Comparison of ENCODE assay signal across 15 cellular contexts in the genomic region with DNA sequence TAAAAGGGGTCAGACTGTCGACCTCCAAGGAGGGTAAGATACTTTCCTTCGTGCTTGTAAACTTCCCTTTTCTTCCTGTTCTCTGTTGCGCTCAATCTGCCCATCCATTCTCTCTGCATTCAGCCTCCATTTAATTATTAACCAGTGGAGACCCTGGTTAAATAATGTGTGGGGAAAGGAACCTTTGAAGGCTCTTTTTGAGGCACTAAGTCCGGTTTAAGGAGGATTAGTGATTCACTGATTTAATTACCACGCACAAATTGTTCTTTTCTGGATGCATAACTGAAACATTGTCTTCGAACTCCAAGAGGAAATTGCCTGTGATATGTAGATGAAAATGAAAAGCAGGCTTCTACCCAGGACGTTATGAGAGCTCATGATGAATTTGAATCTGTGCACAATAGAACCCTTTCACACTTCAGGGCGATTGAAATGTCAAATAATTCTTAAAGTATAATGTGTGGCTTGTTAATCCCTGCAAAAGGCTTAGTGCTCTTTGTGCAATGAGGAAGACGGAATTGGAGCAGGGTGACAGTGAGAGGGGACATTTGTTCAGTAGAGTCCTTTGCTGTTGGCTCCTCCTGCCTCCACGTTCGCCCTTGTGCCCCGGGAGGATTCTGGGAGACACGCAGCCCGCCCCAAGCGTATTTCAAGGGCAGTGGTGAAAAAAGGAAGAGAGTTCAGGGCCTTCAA. TPM values are rescaled to one million over a fixed set of nuclear protein-coding genes. Genes with fewer than 3 reads are reported as not detected.
DNase-seq lines count a peak whose midpoint lies in the region; TF ChIP-seq lines count a peak whose summit lies in the region.
"Had no signal": no experiment of that assay in that cellular context is flagged by ENCODE, and none has a peak within 500 bp of the region (broad histone marks: within the 10 kb centered on the region; RNA-seq: fewer than 3 reads in every experiment).

No MANE protein-coding gene starts in this region.

- peaks cover 1% of the 10 kb centered on the region for H3K27me3 Mint-ChIP-seq in endodermal cell (ENCODE audit: insufficient read depth)
- H3K27me3 Mint-ChIP-seq in activated naive CD8-positive, alpha-beta T cell treated with anti-CD3 and anti-CD28 coated beads for 36 hours = peaks cover 16% of the 10 kb centered on the region

- H3K4me3 ChIP-seq in endodermal cell (ENCODE audit: low read length) (no peak overlapping the region), neuron (ENCODE audit: low read length) (no peak overlapping the region)
- H3K4me3 ChIP-seq: BLaER1 treated with 17β-estradiol and CSF1 and Interleukin-3, amounts not matched to agents 10 nM and 100 nM; GM12878; GM23338; SK-N-MC had no signal

- H3K9me3 ChIP-seq in endodermal cell (ENCODE audit: control insufficient read depth, low read length) = peaks cover 8% of the 10 kb centered on the region
- H3K9me3 ChIP-seq in neuron (ENCODE audit: low read length) = no peaks in the 10 kb centered on the region

- no peaks in the 10 kb centered on the region for H3K27me3 ChIP-seq in endodermal cell (ENCODE audit: control insufficient read depth, insufficient read depth, low read length, poor library complexity, severe bottlenecking)
- no peaks in the 10 kb centered on the region for H3K27me3 ChIP-seq in neuron (ENCODE audit: insufficient read depth, low read length)
- H3K27me3 ChIP-seq: BLaER1 treated with 17β-estradiol and CSF1 and Interleukin-3, amounts not matched to agents 10 nM and 100 nM had no signal

- H3K36me3 ChIP-seq in endodermal cell (ENCODE audit: control insufficient read depth, insufficient read depth, low read length) = no peaks in the 10 kb centered on the region
- H3K36me3 ChIP-seq in neuron (ENCODE audit: insufficient read depth, low read length) = no peaks in the 10 kb centered on the region
- H3K36me3 ChIP-seq: BLaER1 treated with 17β-estradiol and CSF1 and Interleukin-3, amounts not matched to agents 10 nM and 100 nM had no signal

- H3K27ac Mint-ChIP-seq in endodermal cell = no peak overlapping the region
- H3K27ac Mint-ChIP-seq in activated naive CD8-positive, alpha-beta T cell treated with anti-CD3 and anti-CD28 coated beads for 36 hours = no peak overlapping the region
- H3K27ac Mint-ChIP-seq: GM23338 had no signal

- H3K4me1 ChIP-seq in endodermal cell (ENCODE audit: control insufficient read depth, insufficient read depth, low read length) (peaks cover 3% of the 10 kb centered on the region), neuron (ENCODE audit: insufficient read depth, low read length) (peaks cover 10% of the 10 kb centered on the region)

- H3K27ac ChIP-seq in endodermal cell (ENCODE audit: low read depth, low read length) = peak overlapping the region; percentile 51
- H3K27ac ChIP-seq: BLaER1 treated with 17β-estradiol and CSF1 and Interleukin-3, amounts not matched to agents 10 nM and 100 nM; SK-N-MC had no signal

- no peak for TF ChIP-seq CTCF in endodermal cell (conservative IDR thresholded peaks at IDR 0.05)

- peaks cover 7% of the 10 kb centered on the region for H3K9me3 Mint-ChIP-seq in endodermal cell
- H3K9me3 Mint-ChIP-seq in activated naive CD8-positive, alpha-beta T cell treated with anti-CD3 and anti-CD28 coated beads for 36 hours = peaks cover 10% of the 10 kb centered on the region

- H3K36me3 Mint-ChIP-seq in endodermal cell (ENCODE audit: low read depth) = no peaks in the 10 kb centered on the region
- peaks cover 4% of the 10 kb centered on the region for H3K36me3 Mint-ChIP-seq in activated naive CD8-positive, alpha-beta T cell treated with anti-CD3 and anti-CD28 coated beads for 36 hours

- H3K9ac ChIP-seq in endodermal cell (ENCODE audit: extremely low read depth, low read length, poor library complexity, severe bottlenecking) = no peak overlapping the region
- H3K9ac ChIP-seq: BLaER1 treated with 17β-estradiol and CSF1 and Interleukin-3, amounts not matched to agents 10 nM and 100 nM had no signal

- DNase-seq in NCI-H1048 (lab: John Stamatoyannopoulos, UW) (peak; percentile 18), endodermal cell (no peak), SHP77 (lab: John Stamatoyannopoulos, UW) (no peak), EL (no peak)
- DNase-seq in activated CD8-positive, alpha-beta memory T cell treated with anti-CD3 and anti-CD28 coated beads, Interleukin-2, amount 50 U/mL, for 4 hours = no peak
- no peak for DNase-seq in activated naive CD8-positive, alpha-beta T cell treated with anti-CD3 and anti-CD28 coated beads for 36 hours
- DNase-seq: NCI-H146, NCI-H2107, NCI-H69, PC-3 had no signal

- peaks cover 8% of the 10 kb centered on the region for H3K4me1 Mint-ChIP-seq in endodermal cell
- H3K4me1 Mint-ChIP-seq in activated naive CD8-positive, alpha-beta T cell treated with anti-CD3 and anti-CD28 coated beads for 36 hours = no peaks in the 10 kb centered on the region
- H3K4me1 Mint-ChIP-seq: GM23338 had no signal

- no peak overlapping the region for H3K4me3 Mint-ChIP-seq in endodermal cell
- no peak overlapping the region for H3K4me3 Mint-ChIP-seq in activated naive CD8-positive, alpha-beta T cell treated with anti-CD3 and anti-CD28 coated beads for 36 hours
- H3K4me3 Mint-ChIP-seq: GM23338 had no signal

- peak overlapping the region; percentile 10 for H2AFZ ChIP-seq in neuron (ENCODE audit: low read depth, low read length)
- H2AFZ ChIP-seq: GM23338 had no signal

- 90 to 92% methylated on average over 11 to 15 of the region's 15 CpGs for WGBS in endodermal cell (ENCODE audit: insufficient coverage in 1 of 2, insufficient read length in 1 of 2), 2 experiments

RNA-seq across cellular contexts. Expression of a gene that starts 51.1 kb away (rescaled TPM):
- 10 to 100 TPM; 27.0 to 28.3 TPM for total RNA-seq in endodermal cell
- 12.5 TPM for polyA plus RNA-seq in endodermal cell (2013, experiment 1 of 2)
- 7.8 TPM for polyA plus RNA-seq in endodermal cell (2013, experiment 2 of 2)
- 10 to 100 TPM; 12.0 to 14.3 TPM for total RNA-seq in activated naive CD8-positive, alpha-beta T cell treated with anti-CD3 and anti-CD28 coated beads for 36 hours
